In genomic region chr9:78510035-78510434, GRCh38 we compare ENCODE assay signal across 29 cellular contexts.
"Had no signal": no experiment of that assay in that cellular context is flagged by ENCODE, and none has a peak within 500 bp of the region (broad histone marks: within the 10 kb centered on the region; RNA-seq: fewer than 3 reads in every experiment).

No MANE protein-coding gene starts in this region.

- ATAC-seq: activated CD8-positive, alpha-beta T cell treated with anti-CD3 and anti-CD28 coated beads for 36 hours; activated T-cell treated with anti-CD3 and anti-CD28 coated beads, Interleukin-2, amount 50 U/mL, for 72 hours; activated T-helper 17 cell treated with anti-CD3 and anti-CD28 coated beads, Interleukin-2, amount 50 U/mL, for 72 hours; Panc1 had no signal

- DNase-seq: activated CD4-positive, alpha-beta T cell treated with anti-CD3 and anti-CD28 coated beads, Interleukin-2, amount 10 ng/mL, durations not matched to agents 24 days and 14 days; activated CD4-positive, alpha-beta T cell treated with anti-CD3 and anti-CD28 coated beads, Interleukin-2, amount 50 U/mL, for 4 hours; activated CD8-positive, alpha-beta T cell treated with anti-CD3 and anti-CD28 coated beads for 36 hours; activated effector memory CD4-positive, alpha-beta T cell treated with anti-CD3 and anti-CD28 coated beads, Interleukin-2, amount 50 U/mL, for 16 hours; activated naive CD4-positive, alpha-beta T cell; activated naive CD4-positive, alpha-beta T cell treated with anti-CD3 and anti-CD28 coated beads, Interleukin-2, amount 50 U/mL, for 16 hours; activated naive CD8-positive, alpha-beta T cell treated with anti-CD3 and anti-CD28 coated beads for 36 hours; activated T-cell treated with anti-CD3 and anti-CD28 coated beads, Interleukin-2, amount 50 U/mL, for 1 hour; activated T-cell treated with anti-CD3 and anti-CD28 coated beads, Interleukin-2, amount 50 U/mL, for 72 hours; amniotic stem cell; aorta; brain microvascular endothelial cell; central memory CD4-positive, alpha-beta T cell; Kasumi-1; MM.1S; MV-4-11; NCI-H1092; NCI-H187 treated with DMSO at 0.1 percent for 48 hours; NCI-H2171 treated with DMSO at 0.1 percent for 48 hours; NCI-H2227 treated with DMSO at 0.1 percent for 48 hours; NCI-H446; NCI-H510A treated with DMSO at 0.1 percent for 48 hours; NCI-H526 treated with DMSO at 0.1 percent for 48 hours; SHP77; SJCRH30; T1000 had no signal

- H3K4me3 ChIP-seq: SJCRH30, SK-N-MC had no signal
